Comparison of ENCODE assay signal across 2 cellular contexts in genomic region chr15:64527263-64527984, GRCh38.
TF ChIP-seq lines count a peak whose summit lies in the region.

No MANE protein-coding gene starts in this region.

TF ChIP-seq in HCT116, 20 proteins besides CTCF, POLR2A, EP300 and RAD21 (continued from another document):
- no peak for TF ChIP-seq ZBTB33 (IDR thresholded peaks at IDR 0.05; ENCODE audit: extremely low read depth, insufficient replicate concordance, low read length)
- TF ChIP-seq SIN3A (IDR thresholded peaks at IDR 0.05; ENCODE audit: low read depth), result no peak
- no peak for TF ChIP-seq ATF3 (IDR thresholded peaks at IDR 0.05)
- TF ChIP-seq EZH2phosphoT487 (IDR thresholded peaks at IDR 0.05; ENCODE audit: borderline replicate concordance), result no peak
- TF ChIP-seq TCF7L2 (IDR thresholded peaks at IDR 0.05; ENCODE audit: borderline replicate concordance, extremely low read depth, insufficient read depth, insufficient read length), result no peak

TF ChIP-seq in HepG2, 621 proteins besides CTCF, POLR2A, EP300 and RAD21 (continued from another document):
- no peak for TF ChIP-seq ZBTB34 (CRISPR knock-in tag; IDR thresholded peaks at IDR 0.05)
- TF ChIP-seq ZBTB37 (CRISPR knock-in tag; IDR thresholded peaks at IDR 0.05), result no peak
- TF ChIP-seq PBX2 (CRISPR knock-in tag; IDR thresholded peaks at IDR 0.05), result no peak
- TF ChIP-seq PPARG (CRISPR knock-in tag; conservative IDR thresholded peaks at IDR 0.05), result no peak
- TF ChIP-seq ZNF17 (CRISPR knock-in tag; IDR thresholded peaks at IDR 0.05), result no peak
- no peak for TF ChIP-seq SMC3 (IDR thresholded peaks at IDR 0.05; ENCODE audit: low read length)
